7 cellular contexts compared by ENCODE assay signal in genomic region chr16:75764154-75764768, GRCh38. TPM values are rescaled to one million over a fixed set of nuclear protein-coding genes. Genes with fewer than 3 reads are reported as not detected.
DNase-seq lines count a peak whose midpoint lies in the region; ATAC-seq and TF ChIP-seq lines count a peak whose summit lies in the region.

No MANE protein-coding gene starts in this region.

- H3K4me1 ChIP-seq in MM.1S (ENCODE audit: low read length), result peaks cover 8% of the 10 kb centered on the region; the same call in 1 of the 2 replicates

- H3K27me3 ChIP-seq in MM.1S (replicated peaks; ENCODE audit: insufficient read depth, low read length), result no peaks in the 10 kb centered on the region

- H3K9ac ChIP-seq in MM.1S (ENCODE audit: low read length), result no peak overlapping the region

- TF ChIP-seq CTCF in GM12875 (IDR thresholded peaks at IDR 0.05; ENCODE audit: borderline replicate concordance, insufficient read depth, low read depth, low read length), result peak; percentile 68; the same call in 1 of the 2 replicates
- TF ChIP-seq CTCF in HFF-Myc (IDR thresholded peaks at IDR 0.05; ENCODE audit: low read depth, low read length, missing control alignments), result peak; percentile 71
- TF ChIP-seq CTCF in MM.1S (IDR thresholded peaks at IDR 0.05; ENCODE audit: low read length), result peak; percentile 53

- no peaks in the 10 kb centered on the region for H3K9me2 ChIP-seq in MM.1S (replicated peaks; ENCODE audit: insufficient read depth, low read length)

- H3K79me2 ChIP-seq in MM.1S (ENCODE audit: low read length), result no peaks in the 10 kb centered on the region

- H3F3A ChIP-seq in MM.1S (ENCODE audit: insufficient read depth, low read length), result no peaks in the 10 kb centered on the region

- peak; percentile 89 for ATAC-seq in activated naive CD8-positive, alpha-beta T cell treated with anti-CD3 and anti-CD28 coated beads, Interleukin-2, amount 50 U/mL, for 24 hours
- ATAC-seq in left cardiac atrium, result peak; percentile 92 to 95

- no peak overlapping the region for H2AFZ ChIP-seq in MM.1S (ENCODE audit: low read length)

- no peaks in the 10 kb centered on the region for H3K9me3 Mint-ChIP-seq in activated naive CD8-positive, alpha-beta T cell treated with anti-CD3 and anti-CD28 coated beads, Interleukin-2, amount 50 U/mL, for 24 hours

- DNase-seq in HFF-Myc (ENCODE audit: extremely low read depth, low read depth) (peak; percentile 43), MM.1S (peak; percentile 63), SK-N-DZ (ENCODE audit: low spot score) (peak; percentile 79), left cardiac atrium (peak; percentile 42), renal cortical epithelial cell (ENCODE audit: low read depth) (peak; percentile 61)
- peak; percentile 40 for DNase-seq in activated naive CD8-positive, alpha-beta T cell treated with anti-CD3 and anti-CD28 coated beads, Interleukin-2, amount 50 U/mL, for 24 hours

- peaks cover 2% of the 10 kb centered on the region for H3K27me3 Mint-ChIP-seq in activated naive CD8-positive, alpha-beta T cell treated with anti-CD3 and anti-CD28 coated beads, Interleukin-2, amount 50 U/mL, for 24 hours

- no peaks in the 10 kb centered on the region for H3K36me3 ChIP-seq in MM.1S (replicated peaks; ENCODE audit: insufficient read depth, low read length)

- H3K9me3 ChIP-seq in MM.1S (replicated peaks; ENCODE audit: insufficient read depth, low read length), result no peaks in the 10 kb centered on the region

- no peak overlapping the region for H3K4me2 ChIP-seq in MM.1S (ENCODE audit: low read depth, low read length)

- peaks cover 12% of the 10 kb centered on the region for H3K4me1 Mint-ChIP-seq in activated naive CD8-positive, alpha-beta T cell treated with anti-CD3 and anti-CD28 coated beads, Interleukin-2, amount 50 U/mL, for 24 hours

- no peak overlapping the region for H3K4me3 ChIP-seq in GM12875 (ENCODE audit: low read depth, low read length)
- H3K4me3 ChIP-seq in HFF-Myc (replicated peaks; ENCODE audit: low read depth, low read length), result no peak overlapping the region
- H3K4me3 ChIP-seq in MM.1S (ENCODE audit: low read length), result no peak overlapping the region

- no peak overlapping the region for H3K4me3 Mint-ChIP-seq in activated naive CD8-positive, alpha-beta T cell treated with anti-CD3 and anti-CD28 coated beads, Interleukin-2, amount 50 U/mL, for 24 hours

- H4K20me1 ChIP-seq in MM.1S (ENCODE audit: insufficient read depth, low read length), result no peaks in the 10 kb centered on the region

- H3K36me3 Mint-ChIP-seq in activated naive CD8-positive, alpha-beta T cell treated with anti-CD3 and anti-CD28 coated beads, Interleukin-2, amount 50 U/mL, for 24 hours (ENCODE audit: low read depth), result no peaks in the 10 kb centered on the region

- no peak overlapping the region for H3K27ac Mint-ChIP-seq in activated naive CD8-positive, alpha-beta T cell treated with anti-CD3 and anti-CD28 coated beads, Interleukin-2, amount 50 U/mL, for 24 hours

- no peak overlapping the region for H3K27ac ChIP-seq in MM.1S (ENCODE audit: low read length)

- intact Hi-C loops in left cardiac atrium (cut with DNase I), result loop anchor here (5.0 to 10.0 kb wide), 3 partner anchors 109 to 292 kb away; no protein-coding TSS in a partner anchor

RNA-seq across cellular contexts. Expression of gene CPHXL, which starts 38.0 kb away (rescaled TPM):
- not detected in 2 replicates for polyA plus RNA-seq in SK-N-DZ (2014; cell fraction: cytosol; rRNA removed)
- polyA plus RNA-seq in SK-N-DZ (2014; cell fraction: nucleus; rRNA removed), result not detected in 2 replicates
- total RNA-seq in left cardiac atrium (not detected), renal cortical epithelial cell (not detected in 2 replicates)
